In genomic region chr2:219402665-219403515, GRCh38 we compare ENCODE assay signal across 1 cellular context.
TF ChIP-seq lines count a peak whose summit lies in the region.

No MANE protein-coding gene starts in this region.

TF ChIP-seq in K562, 482 proteins besides CTCF, POLR2A, EP300 and RAD21:
- no peak for TF ChIP-seq RBM14 (IDR thresholded peaks at IDR 0.05; ENCODE audit: borderline replicate concordance, insufficient read depth, low read depth, low read length)
- TF ChIP-seq CREM (IDR thresholded peaks at IDR 0.05; ENCODE audit: low read depth), result 0 out of 2 replicates have a peak, but pooled peaks have one; percentile 14
- TF ChIP-seq ARNT (IDR thresholded peaks at IDR 0.05), result no peak
- no peak for TF ChIP-seq ZNF583 (CRISPR knock-in tag; IDR thresholded peaks at IDR 0.05)
- TF ChIP-seq SMARCC2 (IDR thresholded peaks at IDR 0.05; ENCODE audit: low read depth), result no peak
- 0 out of 2 replicates have a peak, but pooled peaks have one; percentile 6 for TF ChIP-seq JUND (IDR thresholded peaks at IDR 0.05; ENCODE audit: borderline replicate concordance, low read depth, low read length)
- TF ChIP-seq JUND (tag; IDR thresholded peaks at IDR 0.05; ENCODE audit: borderline replicate concordance, low read depth, low read length), result no peak
- TF ChIP-seq TEAD2 (tag; IDR thresholded peaks at IDR 0.05), result no peak
- TF ChIP-seq CBX1 (IDR thresholded peaks at IDR 0.05; ENCODE audit: low read depth), result no peak
- 0 out of 4 replicates have a peak, but pooled peaks of 1 of the 2 experiments have one; percentile 33 for TF ChIP-seq MAZ (CRISPR knock-in tag; conservative IDR thresholded peaks at IDR 0.05 in 1 of 2, IDR thresholded peaks at IDR 0.05 in 1 of 2)
- peak; percentile 24; the same call in 1 of the 2 replicates for TF ChIP-seq EGR1 (conservative IDR thresholded peaks at IDR 0.05)
- TF ChIP-seq BRF2 (IDR thresholded peaks at IDR 0.05; ENCODE audit: borderline replicate concordance, insufficient read depth, insufficient read length), result no peak
- TF ChIP-seq SMC3 (conservative IDR thresholded peaks at IDR 0.05; ENCODE audit: insufficient read depth, low read depth, low read length), result peak; percentile 92
- peak; percentile 77 for TF ChIP-seq DEAF1 (CRISPR knock-in tag; IDR thresholded peaks at IDR 0.05)
- 0 out of 2 replicates have a peak, but pooled peaks have one; percentile 26 for TF ChIP-seq KLF16 (IDR thresholded peaks at IDR 0.05)
- TF ChIP-seq ARID2 (IDR thresholded peaks at IDR 0.05), result 0 out of 2 replicates have a peak, but pooled peaks have one; percentile 37
- TF ChIP-seq PYGO2 (tag; IDR thresholded peaks at IDR 0.05), result no peak
- TF ChIP-seq ZNF592 (IDR thresholded peaks at IDR 0.05), result no peak
- 0 out of 2 replicates have a peak, but pooled peaks have one; percentile 11 for TF ChIP-seq CEBPB (tag; IDR thresholded peaks at IDR 0.05)
- TF ChIP-seq KHSRP (IDR thresholded peaks at IDR 0.05), result no peak
- TF ChIP-seq PTTG1 (tag; IDR thresholded peaks at IDR 0.05; ENCODE audit: low read depth), result no peak
- peak; percentile 47; the same call in 1 of the 2 replicates for TF ChIP-seq STAG1 (CRISPR knock-in tag; IDR thresholded peaks at IDR 0.05; ENCODE audit: borderline replicate concordance)
- TF ChIP-seq ZFP36 (IDR thresholded peaks at IDR 0.05; ENCODE audit: low read depth, low read length, partially characterized antibody), result no peak
- TF ChIP-seq SNRNP70 (optimal IDR thresholded peaks at IDR 0.05; ENCODE audit: low read depth, low read length), result no peak
